Comparison of ENCODE assay signal across 9 cellular contexts in genomic region chr11:32219320-32219719, GRCh38.
"Had no signal": no experiment of that assay in that cellular context is flagged by ENCODE, and none has a peak within 500 bp of the region (broad histone marks: within the 10 kb centered on the region; RNA-seq: fewer than 3 reads in every experiment).

No MANE protein-coding gene starts in this region.

- H3K4me1 ChIP-seq: HAP-1 had no signal

- ATAC-seq: HCT116, HepG2 had no signal

- H2AFZ ChIP-seq: GM23248 had no signal

- H3K9me3 ChIP-seq: HAP-1 had no signal

- H3K27ac ChIP-seq: GM23248, HL-60, KMS-11 had no signal

- H3K4me2 ChIP-seq: KMS-11 had no signal

- H3K36me3 ChIP-seq: HAP-1 had no signal

- H3K9ac ChIP-seq: GM23248, KMS-11 had no signal

- FAIRE-seq: HepG2 had no signal

- H3K4me3 ChIP-seq: GM23248, HAP-1 had no signal

- DNase-seq: GM23248, H7, HFFc6, KBM-7 had no signal
